In genomic region chr12:56716458-56716857, GRCh38 we compare ENCODE assay signal across 2 cellular contexts.
A peak's percentile ranks its signal among the peaks of the same experiment; 100 is the strongest.
TF ChIP-seq lines count a peak whose summit lies in the region.

No MANE protein-coding gene starts in this region.

TF ChIP-seq in PFSK-1, 5 proteins besides CTCF, POLR2A, EP300 and RAD21:
- no peak for TF ChIP-seq FOXP2 (optimal IDR thresholded peaks at IDR 0.05; ENCODE audit: borderline replicate concordance, extremely low read depth, extremely low read length, insufficient read depth)
- TF ChIP-seq POLR2AphosphoS5 (IDR thresholded peaks at IDR 0.05; ENCODE audit: low read depth, low read length) = 0 out of 2 replicates have a peak, but pooled peaks have one; percentile 22

TF ChIP-seq in H1, 55 proteins besides CTCF, POLR2A, EP300 and RAD21:
- TF ChIP-seq ASH2L (IDR thresholded peaks at IDR 0.05; ENCODE audit: low read length) (no peak), MAFK (IDR thresholded peaks at IDR 0.05; ENCODE audit: low read depth, low read length) (no peak), ZNF274 (IDR thresholded peaks at IDR 0.05; ENCODE audit: borderline replicate concordance, extremely low read depth, low read length) (no peak), BCL11A (IDR thresholded peaks at IDR 0.05; ENCODE audit: low read depth in 2 of 2, low read length in 2 of 2) (no peak), NRF1 (IDR thresholded peaks at IDR 0.05; ENCODE audit: low read depth, low read length) (no peak), SIN3A (conservative IDR thresholded peaks at IDR 0.05 in 1 of 2, IDR thresholded peaks at IDR 0.05 in 1 of 2; ENCODE audit: low read depth in 1 of 2, low read length in 2 of 2) (no peak), TCF12 (IDR thresholded peaks at IDR 0.05; ENCODE audit: low read depth, low read length) (no peak), SP1 (IDR thresholded peaks at IDR 0.05; ENCODE audit: low read depth, low read length) (no peak), RNF2 (IDR thresholded peaks at IDR 0.05; ENCODE audit: borderline replicate concordance, low read depth, low read length, missing control alignments, poor library complexity, severe bottlenecking) (no peak), NANOG (IDR thresholded peaks at IDR 0.05; ENCODE audit: insufficient read depth, low read depth, low read length, poor library complexity, severe bottlenecking) (no peak), TBP (IDR thresholded peaks at IDR 0.05; ENCODE audit: low read depth, low read length) (no peak)
